In genomic region chr4:143338313-143338712, GRCh38 we compare ENCODE assay signal across 8 cellular contexts. TPM values are rescaled to one million over a fixed set of nuclear protein-coding genes. Genes with fewer than 3 reads are reported as not detected.
A peak's percentile ranks its signal among the peaks of the same experiment; 100 is the strongest.
DNase-seq lines count a peak whose midpoint lies in the region; ATAC-seq, FAIRE-seq and TF ChIP-seq lines count a peak whose summit lies in the region.

No MANE protein-coding gene starts in this region.

- H3K27me3 ChIP-seq in CD8-positive, alpha-beta memory T cell (ENCODE audit: insufficient read depth, low read length, poor library complexity, severe bottlenecking): peaks cover 8% of the 10 kb centered on the region
- no peaks in the 10 kb centered on the region for H3K27me3 ChIP-seq in gastroesophageal sphincter

- peak overlapping the region in 4 of 7 donors; percentile 10 to 89 (median 62) for H3K4me3 Mint-ChIP-seq in CD8-positive, alpha-beta memory T cell
- H3K4me3 Mint-ChIP-seq in T-cell: peak overlapping the region in 2 of 3 donors; percentile 41 to 64

- no peak for DNase-seq in CD8-positive, alpha-beta memory T cell
- DNase-seq in T-cell: no peak
- DNase-seq in retinal pigment epithelial cell (ENCODE audit: low read depth): no peak
- no peak for DNase-seq in OCI-M1 (lab: John Stamatoyannopoulos, UW)
- DNase-seq in RCC 7860 (ENCODE audit: low spot score): no peak

- no peak for FAIRE-seq in RCC 7860 (lab: Jason Lieb, UNC)

- no peak for TF ChIP-seq POLR2A in gastroesophageal sphincter (IDR thresholded peaks at IDR 0.05)

- no peak overlapping the region for H3K27ac ChIP-seq in CD8-positive, alpha-beta memory T cell (ENCODE audit: low read depth, low read length)
- H3K27ac ChIP-seq in gastroesophageal sphincter: peak overlapping the region in 3 of 4 donors; percentile 10 to 99 (median 90)

- H3K9me3 Mint-ChIP-seq in CD8-positive, alpha-beta memory T cell: peaks cover 0 to 1% (median 0%) of the 10 kb centered on the region in 5 donors
- no peaks in the 10 kb centered on the region for H3K9me3 Mint-ChIP-seq in T-cell

- POLR2A ChIA-PET in CD8-positive, alpha-beta memory T cell (lab: Charles Lee): no interaction called here
- POLR2A ChIA-PET in T-cell (lab: Charles Lee): no interaction called here

- H3K27me3 Mint-ChIP-seq in CD8-positive, alpha-beta memory T cell: peaks cover 40 to 59% of the 10 kb centered on the region in 2 donors
- H3K27me3 Mint-ChIP-seq in T-cell: peaks cover 37 to 43% of the 10 kb centered on the region in 2 donors

- CTCF ChIA-PET in CD8-positive, alpha-beta memory T cell (lab: Charles Lee): no interaction called here
- CTCF ChIA-PET in T-cell (lab: Charles Lee): no interaction called here

- TF ChIP-seq CTCF in gastroesophageal sphincter (IDR thresholded peaks at IDR 0.05): no peak
- no peak for TF ChIP-seq CTCF in retinal pigment epithelial cell (conservative IDR thresholded peaks at IDR 0.05; ENCODE audit: low read depth, low read length)

- no peaks in the 10 kb centered on the region for H3K36me3 ChIP-seq in CD8-positive, alpha-beta memory T cell (ENCODE audit: insufficient read depth, low read length)
- H3K36me3 ChIP-seq in gastroesophageal sphincter: no peaks in the 10 kb centered on the region

- H3K4me1 ChIP-seq in CD8-positive, alpha-beta memory T cell (ENCODE audit: insufficient read depth, low read length): no peaks in the 10 kb centered on the region
- peaks cover 8 to 16% (median 12%) of the 10 kb centered on the region in 3 donors for H3K4me1 ChIP-seq in gastroesophageal sphincter

- no peak for ATAC-seq in T-cell (replicated peaks in 1 of 4)
- no peak for ATAC-seq in gastroesophageal sphincter
- ATAC-seq in HG02759 (IDR thresholded peaks at IDR 0.05; ENCODE audit: unreplicated experiment): no peak
- ATAC-seq in GM19463 (IDR thresholded peaks at IDR 0.05; ENCODE audit: unreplicated experiment): no peak

- H3K27ac Mint-ChIP-seq in CD8-positive, alpha-beta memory T cell: peak overlapping the region in 1 of 8 donors; percentile 11
- no peak overlapping the region for H3K27ac Mint-ChIP-seq in T-cell

- no peaks in the 10 kb centered on the region for H3K9me3 ChIP-seq in CD8-positive, alpha-beta memory T cell (ENCODE audit: low read length)
- H3K9me3 ChIP-seq in gastroesophageal sphincter: no peaks in the 10 kb centered on the region

- H3K4me3 ChIP-seq in CD8-positive, alpha-beta memory T cell (ENCODE audit: low read length): no peak overlapping the region
- peak overlapping the region; percentile 89 to 93 for H3K4me3 ChIP-seq in gastroesophageal sphincter
- peak overlapping the region; percentile 77 for H3K4me3 ChIP-seq in retinal pigment epithelial cell (ENCODE audit: low read length)

- H3K4me1 Mint-ChIP-seq in CD8-positive, alpha-beta memory T cell: peaks cover 4 to 15% (median 12%) of the 10 kb centered on the region in 3 donors
- H3K4me1 Mint-ChIP-seq in T-cell: peaks cover 6 to 12% (median 10%) of the 10 kb centered on the region in 3 donors

- H3K36me3 Mint-ChIP-seq in CD8-positive, alpha-beta memory T cell: peaks cover 0 to 5% (median 0%) of the 10 kb centered on the region in 3 donors
- H3K36me3 Mint-ChIP-seq in T-cell: no peaks in the 10 kb centered on the region

- WGBS in gastroesophageal sphincter (ENCODE audit: low coverage in 1 of 2), 2 donors: 5 to 12% methylated on average over 5 of the region's 5 CpGs

- TF ChIP-seq EP300 in gastroesophageal sphincter (IDR thresholded peaks at IDR 0.05): no peak

RNA-seq across cellular contexts. Expression of gene GAB1, which starts 1.6 kb away (rescaled TPM):
- total RNA-seq in CD8-positive, alpha-beta memory T cell: under 1 TPM; 0.15 to 0.95 TPM
- polyA plus RNA-seq in CD8-positive, alpha-beta memory T cell: 0.02 TPM
- total RNA-seq in T-cell (1 to 10 TPM in 2 of 5 donors, under 1 TPM in 3; 0.20 to 1.7 (median 0.96) TPM), gastroesophageal sphincter (100 to 1,000 TPM; 102 to 129 (median 118) TPM)

Comparison
In these comparisons a context has a peak if more than half of its experiments do, and no peak if none do; other contexts are left out.
1. RNA of gene GAB1, which starts 1.6 kb away (total RNA-seq): 102 to 129 TPM in gastroesophageal sphincter; 0.20 to 1.7 TPM in T-cell and 0.15 to 0.95 TPM in CD8-positive, alpha-beta memory T cell; every median in the first group is over 10 times any median in the second.